Comparison of ENCODE assay signal across 1 cellular context in genomic region chr2:236209996-236210395, GRCh38.
TF ChIP-seq lines count a peak whose summit lies in the region.

No MANE protein-coding gene starts in this region.

TF ChIP-seq in GM23338, 12 proteins besides CTCF, POLR2A, EP300 and RAD21 (continued from another document):
- TF ChIP-seq ZNF462 (CRISPR knock-in tag; IDR thresholded peaks at IDR 0.05) (no peak), ZNF114 (CRISPR knock-in tag; IDR thresholded peaks at IDR 0.05) (no peak), EZH2 (IDR thresholded peaks at IDR 0.05; ENCODE audit: low read depth, unreplicated experiment) (no peak), NANOG (IDR thresholded peaks at IDR 0.05; ENCODE audit: borderline replicate concordance) (no peak), STAT1 (IDR thresholded peaks at IDR 0.05; ENCODE audit: unreplicated experiment) (no peak), EZH2phosphoT487 (IDR thresholded peaks at IDR 0.05; ENCODE audit: unreplicated experiment) (no peak), ZNF331 (CRISPR knock-in tag; IDR thresholded peaks at IDR 0.05; ENCODE audit: low read depth) (no peak), REST (IDR thresholded peaks at IDR 0.05; ENCODE audit: unreplicated experiment) (no peak), CREB1 (CRISPR knock-in tag; IDR thresholded peaks at IDR 0.05; ENCODE audit: low read depth) (no peak), JUNB (IDR thresholded peaks at IDR 0.05; ENCODE audit: unreplicated experiment) (no peak), POLR2AphosphoS5 (IDR thresholded peaks at IDR 0.05; ENCODE audit: low read depth) (no peak)
